ENCODE assay signal across 8 cellular contexts in genomic region chr5:156934450-156935211, GRCh38. TPM values are rescaled to one million over a fixed set of nuclear protein-coding genes. Genes with fewer than 3 reads are reported as not detected.
DNase-seq lines count a peak whose midpoint lies in the region; ATAC-seq and TF ChIP-seq lines count a peak whose summit lies in the region.

No MANE protein-coding gene starts in this region.

- H3K4me1 ChIP-seq in endodermal cell (ENCODE audit: control insufficient read depth, insufficient read depth, low read length), result no peaks in the 10 kb centered on the region

- H3K4me1 Mint-ChIP-seq in endodermal cell, result peaks cover 14% of the 10 kb centered on the region

- no peak overlapping the region for H3K4me3 Mint-ChIP-seq in endodermal cell

- H3K9me3 Mint-ChIP-seq in endodermal cell, result peaks cover 14% of the 10 kb centered on the region

- H3K27ac Mint-ChIP-seq in endodermal cell, result no peak overlapping the region

- 71 to 73% methylated on average over 4 to 9 of the region's 9 CpGs for WGBS in endodermal cell (ENCODE audit: insufficient coverage in 1 of 2, insufficient read length in 1 of 2), 2 experiments

- no peak overlapping the region for H3K9ac ChIP-seq in endodermal cell (ENCODE audit: extremely low read depth, low read length, poor library complexity, severe bottlenecking)

- H3K36me3 Mint-ChIP-seq in endodermal cell (ENCODE audit: low read depth), result peaks cover 5% of the 10 kb centered on the region

- DNase-seq in SIG-M5 treated with dmso at 0.1 percent for 504 hours (lab: John Stamatoyannopoulos, UW; ENCODE audit: unreplicated experiment) (peak; percentile 33), SIG-M5 (lab: John Stamatoyannopoulos, UW) (no peak), endodermal cell (peak; percentile 75), renal cortical epithelial cell (ENCODE audit: low read depth) (peak; percentile 27), DMS153 (lab: John Stamatoyannopoulos, UW) (no peak)
- peak; percentile 43 to 46 for DNase-seq in activated CD4-positive, alpha-beta T cell treated with anti-CD3 and anti-CD28 coated beads for 4 hours

- ATAC-seq in HG03196 (IDR thresholded peaks at IDR 0.05; ENCODE audit: unreplicated experiment) (peak; percentile 43), HG03097 (IDR thresholded peaks at IDR 0.05; ENCODE audit: low FRiP score, unreplicated experiment) (no peak)

- peaks cover under 1% of the 10 kb centered on the region for H3K27me3 Mint-ChIP-seq in endodermal cell (ENCODE audit: insufficient read depth)

- no peaks in the 10 kb centered on the region for H3K36me3 ChIP-seq in endodermal cell (ENCODE audit: control insufficient read depth, insufficient read depth, low read length)

- no peak overlapping the region for H3K4me3 ChIP-seq in endodermal cell (ENCODE audit: low read length)

- no peak overlapping the region for H3K27ac ChIP-seq in endodermal cell (ENCODE audit: low read depth, low read length)

- TF ChIP-seq CTCF in endodermal cell (conservative IDR thresholded peaks at IDR 0.05), result peak; percentile 83

- H3K9me3 ChIP-seq in endodermal cell (ENCODE audit: control insufficient read depth, low read length), result peaks cover 11% of the 10 kb centered on the region

- H3K27me3 ChIP-seq in endodermal cell (ENCODE audit: control insufficient read depth, insufficient read depth, low read length, poor library complexity, severe bottlenecking), result no peaks in the 10 kb centered on the region

RNA-seq across cellular contexts. Expression of gene TIMD4, which starts 28.4 kb away (rescaled TPM):
- total RNA-seq in endodermal cell (not detected), renal cortical epithelial cell (0.35 and 1.3 TPM in 2 replicates)
- not detected for polyA plus RNA-seq in endodermal cell (2013, experiment 1 of 2)
- polyA plus RNA-seq in endodermal cell (2013, experiment 2 of 2), result not detected

Comparison
In these comparisons a context has a peak if more than half of its experiments do, and no peak if none do; other contexts are left out.
1. DNase-seq: peak in SIG-M5 treated with dmso at 0.1 percent for 504 hours (single experiment), activated CD4-positive, alpha-beta T cell treated with anti-CD3 and anti-CD28 coated beads for 4 hours (2 of 2), endodermal cell (single experiment) and renal cortical epithelial cell (single experiment); none in SIG-M5 (single experiment) and DMS153 (single experiment).